ENCODE assay signal across 1 cellular context in the genomic region with DNA sequence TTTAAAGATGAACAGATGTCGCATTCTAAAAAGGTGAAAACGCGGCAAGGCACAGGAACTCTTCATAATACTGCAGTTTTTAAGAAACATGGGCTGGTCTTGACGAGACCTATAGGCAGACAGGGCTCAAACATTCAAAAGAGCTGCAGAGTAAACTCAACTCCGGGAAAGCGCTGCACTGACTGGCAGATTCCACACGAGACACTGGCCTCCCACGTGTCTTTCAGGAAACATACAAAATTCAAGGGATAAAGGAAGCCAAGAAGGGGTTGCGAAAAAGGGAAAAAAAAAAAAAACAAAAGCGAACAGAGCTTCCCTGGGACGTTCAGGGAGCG.
A peak's percentile ranks its signal among the peaks of the same experiment; 100 is the strongest.
TF ChIP-seq lines count a peak whose summit lies in the region.

No MANE protein-coding gene starts in this region.

TF ChIP-seq in H1, 55 proteins besides CTCF, POLR2A, EP300 and RAD21:
- TF ChIP-seq ZNF274 (IDR thresholded peaks at IDR 0.05; ENCODE audit: borderline replicate concordance, extremely low read depth, low read length) (no peak), POLR2AphosphoS5 (IDR thresholded peaks at IDR 0.05; ENCODE audit: low read depth, low read length) (no peak), BACH1 (IDR thresholded peaks at IDR 0.05; ENCODE audit: low read length) (peak; percentile 8; the same call in 1 of the 2 replicates), CEBPB (IDR thresholded peaks at IDR 0.05; ENCODE audit: low read depth, low read length) (no peak), ASH2L (IDR thresholded peaks at IDR 0.05; ENCODE audit: low read length) (no peak), NRF1 (IDR thresholded peaks at IDR 0.05; ENCODE audit: low read depth, low read length) (no peak), SP4 (IDR thresholded peaks at IDR 0.05; ENCODE audit: low read length) (no peak), MAX (IDR thresholded peaks at IDR 0.05) (peak; percentile 57), TCF12 (IDR thresholded peaks at IDR 0.05; ENCODE audit: low read depth, low read length) (no peak)
- TF ChIP-seq, protein P1, sequence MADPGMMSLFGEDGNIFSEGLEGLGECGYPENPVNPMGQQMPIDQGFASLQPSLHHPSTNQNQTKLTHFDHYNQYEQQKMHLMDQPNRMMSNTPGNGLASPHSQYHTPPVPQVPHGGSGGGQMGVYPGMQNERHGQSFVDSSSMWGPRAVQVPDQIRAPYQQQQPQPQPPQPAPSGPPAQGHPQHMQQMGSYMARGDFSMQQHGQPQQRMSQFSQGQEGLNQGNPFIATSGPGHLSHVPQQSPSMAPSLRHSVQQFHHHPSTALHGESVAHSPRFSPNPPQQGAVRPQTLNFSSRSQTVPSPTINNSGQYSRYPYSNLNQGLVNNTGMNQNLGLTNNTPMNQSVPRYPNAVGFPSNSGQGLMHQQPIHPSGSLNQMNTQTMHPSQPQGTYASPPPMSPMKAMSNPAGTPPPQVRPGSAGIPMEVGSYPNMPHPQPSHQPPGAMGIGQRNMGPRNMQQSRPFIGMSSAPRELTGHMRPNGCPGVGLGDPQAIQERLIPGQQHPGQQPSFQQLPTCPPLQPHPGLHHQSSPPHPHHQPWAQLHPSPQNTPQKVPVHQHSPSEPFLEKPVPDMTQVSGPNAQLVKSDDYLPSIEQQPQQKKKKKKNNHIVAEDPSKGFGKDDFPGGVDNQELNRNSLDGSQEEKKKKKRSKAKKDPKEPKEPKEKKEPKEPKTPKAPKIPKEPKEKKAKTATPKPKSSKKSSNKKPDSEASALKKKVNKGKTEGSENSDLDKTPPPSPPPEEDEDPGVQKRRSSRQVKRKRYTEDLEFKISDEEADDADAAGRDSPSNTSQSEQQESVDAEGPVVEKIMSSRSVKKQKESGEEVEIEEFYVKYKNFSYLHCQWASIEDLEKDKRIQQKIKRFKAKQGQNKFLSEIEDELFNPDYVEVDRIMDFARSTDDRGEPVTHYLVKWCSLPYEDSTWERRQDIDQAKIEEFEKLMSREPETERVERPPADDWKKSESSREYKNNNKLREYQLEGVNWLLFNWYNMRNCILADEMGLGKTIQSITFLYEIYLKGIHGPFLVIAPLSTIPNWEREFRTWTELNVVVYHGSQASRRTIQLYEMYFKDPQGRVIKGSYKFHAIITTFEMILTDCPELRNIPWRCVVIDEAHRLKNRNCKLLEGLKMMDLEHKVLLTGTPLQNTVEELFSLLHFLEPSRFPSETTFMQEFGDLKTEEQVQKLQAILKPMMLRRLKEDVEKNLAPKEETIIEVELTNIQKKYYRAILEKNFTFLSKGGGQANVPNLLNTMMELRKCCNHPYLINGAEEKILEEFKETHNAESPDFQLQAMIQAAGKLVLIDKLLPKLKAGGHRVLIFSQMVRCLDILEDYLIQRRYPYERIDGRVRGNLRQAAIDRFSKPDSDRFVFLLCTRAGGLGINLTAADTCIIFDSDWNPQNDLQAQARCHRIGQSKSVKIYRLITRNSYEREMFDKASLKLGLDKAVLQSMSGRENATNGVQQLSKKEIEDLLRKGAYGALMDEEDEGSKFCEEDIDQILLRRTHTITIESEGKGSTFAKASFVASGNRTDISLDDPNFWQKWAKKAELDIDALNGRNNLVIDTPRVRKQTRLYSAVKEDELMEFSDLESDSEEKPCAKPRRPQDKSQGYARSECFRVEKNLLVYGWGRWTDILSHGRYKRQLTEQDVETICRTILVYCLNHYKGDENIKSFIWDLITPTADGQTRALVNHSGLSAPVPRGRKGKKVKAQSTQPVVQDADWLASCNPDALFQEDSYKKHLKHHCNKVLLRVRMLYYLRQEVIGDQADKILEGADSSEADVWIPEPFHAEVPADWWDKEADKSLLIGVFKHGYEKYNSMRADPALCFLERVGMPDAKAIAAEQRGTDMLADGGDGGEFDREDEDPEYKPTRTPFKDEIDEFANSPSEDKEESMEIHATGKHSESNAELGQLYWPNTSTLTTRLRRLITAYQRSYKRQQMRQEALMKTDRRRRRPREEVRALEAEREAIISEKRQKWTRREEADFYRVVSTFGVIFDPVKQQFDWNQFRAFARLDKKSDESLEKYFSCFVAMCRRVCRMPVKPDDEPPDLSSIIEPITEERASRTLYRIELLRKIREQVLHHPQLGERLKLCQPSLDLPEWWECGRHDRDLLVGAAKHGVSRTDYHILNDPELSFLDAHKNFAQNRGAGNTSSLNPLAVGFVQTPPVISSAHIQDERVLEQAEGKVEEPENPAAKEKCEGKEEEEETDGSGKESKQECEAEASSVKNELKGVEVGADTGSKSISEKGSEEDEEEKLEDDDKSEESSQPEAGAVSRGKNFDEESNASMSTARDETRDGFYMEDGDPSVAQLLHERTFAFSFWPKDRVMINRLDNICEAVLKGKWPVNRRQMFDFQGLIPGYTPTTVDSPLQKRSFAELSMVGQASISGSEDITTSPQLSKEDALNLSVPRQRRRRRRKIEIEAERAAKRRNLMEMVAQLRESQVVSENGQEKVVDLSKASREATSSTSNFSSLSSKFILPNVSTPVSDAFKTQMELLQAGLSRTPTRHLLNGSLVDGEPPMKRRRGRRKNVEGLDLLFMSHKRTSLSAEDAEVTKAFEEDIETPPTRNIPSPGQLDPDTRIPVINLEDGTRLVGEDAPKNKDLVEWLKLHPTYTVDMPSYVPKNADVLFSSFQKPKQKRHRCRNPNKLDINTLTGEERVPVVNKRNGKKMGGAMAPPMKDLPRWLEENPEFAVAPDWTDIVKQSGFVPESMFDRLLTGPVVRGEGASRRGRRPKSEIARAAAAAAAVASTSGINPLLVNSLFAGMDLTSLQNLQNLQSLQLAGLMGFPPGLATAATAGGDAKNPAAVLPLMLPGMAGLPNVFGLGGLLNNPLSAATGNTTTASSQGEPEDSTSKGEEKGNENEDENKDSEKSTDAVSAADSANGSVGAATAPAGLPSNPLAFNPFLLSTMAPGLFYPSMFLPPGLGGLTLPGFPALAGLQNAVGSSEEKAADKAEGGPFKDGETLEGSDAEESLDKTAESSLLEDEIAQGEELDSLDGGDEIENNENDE (IDR thresholded peaks at IDR 0.05; ENCODE audit: insufficient replicate concordance, low read length): no peak
